ENCODE assay signal across 15 cellular contexts in genomic region chr22:18971321-18971751, GRCh38. TPM values are rescaled to one million over a fixed set of nuclear protein-coding genes. Genes with fewer than 3 reads are reported as not detected.
DNase-seq lines count a peak whose midpoint lies in the region; ATAC-seq and TF ChIP-seq lines count a peak whose summit lies in the region.
"Had no signal": no experiment of that assay in that cellular context is flagged by ENCODE, and none has a peak within 500 bp of the region (broad histone marks: within the 10 kb centered on the region; RNA-seq: fewer than 3 reads in every experiment).

No MANE protein-coding gene starts in this region.

- TF ChIP-seq POLR2A in Peyer's patch (IDR thresholded peaks at IDR 0.05), result no peak

- BruUV-seq in Calu3 (replicated peaks; lab: Mats Ljungman, UMichigan), result no TSS peak

- H3K27me3 ChIP-seq in HUES6 (ENCODE audit: control insufficient read depth, insufficient read depth, low read length) (peaks cover 19% of the 10 kb centered on the region), dorsolateral prefrontal cortex (peaks cover 0 to 9% (median 0%) of the 10 kb centered on the region in 45 donors), neuron (ENCODE audit: insufficient read depth, low read length) (no peaks in the 10 kb centered on the region), Peyer's patch (peaks cover 0 to 3% of the 10 kb centered on the region in 2 donors)

- H3K36me3 Mint-ChIP-seq in Calu3 (ENCODE audit: insufficient read depth, unreplicated experiment), result no peaks in the 10 kb centered on the region

- intact Hi-C loops in Calu3 (cut with micrococcal nuclease; ENCODE audit: unreplicated experiment), result no loop called here
- intact Hi-C loops in dorsolateral prefrontal cortex (cut with DNase I), result loop anchor here in 1 of 2 donors (2.0 kb wide), 1 partner anchor 17 kb away; no protein-coding TSS in a partner anchor

- TF ChIP-seq CTCF in Calu3 (IDR thresholded peaks at IDR 0.05; ENCODE audit: unreplicated experiment), result no peak
- no peak for TF ChIP-seq CTCF in dorsolateral prefrontal cortex (IDR thresholded peaks at IDR 0.05 in 54 of 56, conservative IDR thresholded peaks at IDR 0.05 in 2 of 56; ENCODE audit: low read depth in 1 of 56, partially characterized antibody in 56 of 56)
- no peak for TF ChIP-seq CTCF in Peyer's patch (IDR thresholded peaks at IDR 0.05)

- H3K9me3 Mint-ChIP-seq in Calu3 (ENCODE audit: low read depth, unreplicated experiment), result no peaks in the 10 kb centered on the region

- peak overlapping the region; percentile 51 for H3K4me3 Mint-ChIP-seq in Calu3 (ENCODE audit: low read depth, unreplicated experiment)

- DNase-seq in Calu3 (no peak), dorsolateral prefrontal cortex (peak in 1 of 10 donors; percentile 27), NCI-H1048 (lab: John Stamatoyannopoulos, UW) (no peak), Peyer's patch (no peak)
- DNase-seq: activated gamma-delta T cell treated with Interleukin-2 at 50 U/mL for 16 hours; DMS79; foreskin keratinocyte; GM23248; KBM-7; stimulated activated CD4-positive, alpha-beta T cell treated with anti-CD3 and anti-CD28 coated beads, Interleukin-12 subunit alpha, Interleukin-12 subunit beta, amount 100 ng/mL, for 4 hours had no signal

- H3K27me3 Mint-ChIP-seq in Calu3 (ENCODE audit: unreplicated experiment), result peaks cover 24% of the 10 kb centered on the region

- H3K4me1 Mint-ChIP-seq in Calu3 (ENCODE audit: low read depth, unreplicated experiment), result no peaks in the 10 kb centered on the region

- no peaks in the 10 kb centered on the region for H3K36me3 ChIP-seq in HUES6 (ENCODE audit: control insufficient read depth, insufficient read depth, low read length)
- no peaks in the 10 kb centered on the region for H3K36me3 ChIP-seq in neuron (ENCODE audit: insufficient read depth, low read length)
- H3K36me3 ChIP-seq in Peyer's patch, result no peaks in the 10 kb centered on the region

- no peak overlapping the region for H3K27ac Mint-ChIP-seq in Calu3 (ENCODE audit: unreplicated experiment)

- H3K9me3 ChIP-seq in HUES6 (ENCODE audit: control insufficient read depth, insufficient read depth, low read depth, low read length) (no peaks in the 10 kb centered on the region), neuron (ENCODE audit: low read length) (peaks cover 2% of the 10 kb centered on the region), Peyer's patch (no peaks in the 10 kb centered on the region)

- no peak overlapping the region for H2AFZ ChIP-seq in neuron (ENCODE audit: low read depth, low read length)

- no peaks in the 10 kb centered on the region for H3K4me1 ChIP-seq in HUES6 (ENCODE audit: control insufficient read depth, insufficient read depth, low read length)
- H3K4me1 ChIP-seq in neuron (ENCODE audit: insufficient read depth, low read length), result peaks cover 35% of the 10 kb centered on the region
- peaks cover 0 to 6% (median 3%) of the 10 kb centered on the region in 4 donors for H3K4me1 ChIP-seq in Peyer's patch
- H3K4me1 ChIP-seq: foreskin keratinocyte had no signal

- CTCF ChIA-PET in Calu3 (lab: Charles Lee), result no interaction called here

- ATAC-seq in GM18870 (IDR thresholded peaks at IDR 0.05; ENCODE audit: unreplicated experiment) (no peak), HG03565 (IDR thresholded peaks at IDR 0.05; ENCODE audit: unreplicated experiment) (no peak)

- H3K27ac ChIP-seq in HUES6 (ENCODE audit: low read depth, low read length) (no peak overlapping the region), dorsolateral prefrontal cortex (peak overlapping the region in 42 of 59 donors; percentile 11 to 89 (median 67)), Peyer's patch (no peak overlapping the region)
- H3K27ac ChIP-seq: foreskin keratinocyte, GM23248 had no signal

- H3K4me3 ChIP-seq in HUES6 (ENCODE audit: low read depth, low read length), result peak overlapping the region; percentile 15
- peak overlapping the region in 58 of 59 donors; percentile 49 to 84 (median 68) for H3K4me3 ChIP-seq in dorsolateral prefrontal cortex
- H3K4me3 ChIP-seq in neuron (ENCODE audit: low read length), result peak overlapping the region; percentile 89
- no peak overlapping the region for H3K4me3 ChIP-seq in Peyer's patch

- no peak overlapping the region for H3K9ac ChIP-seq in HUES6 (ENCODE audit: low read length)

RNA-seq across cellular contexts. Expression of gene PRODH, which starts 35.2 kb away (rescaled TPM):
- total RNA-seq in Calu3 (2022) (1.5 and 2.7 TPM in 2 replicates), dorsolateral prefrontal cortex (100 to 1,000 TPM in 18 of 120 experiments, 10 to 100 TPM in 101, 1 to 10 TPM in 1; 8.8 to 164 (median 65.6) TPM), Peyer's patch (100 to 1,000 TPM in 3 of 4 donors, 10 to 100 TPM in 1; 12.4 to 360 (median 207) TPM)
- total RNA-seq: GM23248, mononuclear cell had no signal

Comparison
In these comparisons a context has a peak if more than half of its experiments do, and no peak if none do; other contexts are left out.
1. H3K27ac ChIP-seq: peak in dorsolateral prefrontal cortex (42 of 59); none in HUES6 (single experiment) and Peyer's patch (0 of 4).
2. H3K4me3 ChIP-seq: peak in HUES6 (single experiment), dorsolateral prefrontal cortex (58 of 59) and neuron (single experiment); none in Peyer's patch (0 of 4).